In the genomic region with DNA sequence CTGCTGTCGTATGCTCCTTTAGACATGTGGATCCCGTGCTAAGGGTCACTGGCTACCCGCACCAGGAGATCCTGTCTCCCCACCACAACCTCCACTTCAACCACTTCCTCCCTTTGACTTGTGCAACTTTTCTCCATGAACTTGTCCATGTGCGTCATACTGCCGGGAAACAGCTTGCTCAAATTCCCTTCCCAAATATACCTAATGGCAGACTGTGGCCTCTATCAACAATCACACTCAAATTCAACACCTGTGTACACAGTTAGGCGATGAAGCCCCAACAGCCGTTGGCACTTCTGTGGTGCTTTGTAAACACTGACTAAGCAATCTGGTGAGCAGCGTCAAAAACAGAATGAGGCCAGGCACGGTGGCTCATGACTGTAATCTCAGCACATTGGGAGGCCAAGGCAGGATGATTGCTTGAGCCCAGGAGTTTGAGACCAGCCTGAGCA, we compare ENCODE assay signal across 11 cellular contexts. TPM values are rescaled to one million over a fixed set of nuclear protein-coding genes. Genes with fewer than 3 reads are reported as not detected.
A peak's percentile ranks its signal among the peaks of the same experiment; 100 is the strongest.
DNase-seq lines count a peak whose midpoint lies in the region; ATAC-seq and TF ChIP-seq lines count a peak whose summit lies in the region.
"Had no signal": no experiment of that assay in that cellular context is flagged by ENCODE, and none has a peak within 500 bp of the region (broad histone marks: within the 10 kb centered on the region; RNA-seq: fewer than 3 reads in every experiment).

No MANE protein-coding gene starts in this region.

- H3K36me3 ChIP-seq in BLaER1 treated with 17β-estradiol and CSF1 and Interleukin-3, amounts not matched to agents 10 nM and 100 nM: no peaks in the 10 kb centered on the region
- H3K36me3 ChIP-seq in endodermal cell (ENCODE audit: control insufficient read depth, insufficient read depth, low read length): no peaks in the 10 kb centered on the region

- H3K4me3 Mint-ChIP-seq in endodermal cell: no peak overlapping the region
- H3K4me3 Mint-ChIP-seq: activated naive CD8-positive, alpha-beta T cell had no signal

- no peaks in the 10 kb centered on the region for H3K36me3 Mint-ChIP-seq in endodermal cell (ENCODE audit: low read depth)

- H3K9me3 ChIP-seq in BLaER1 treated with 17β-estradiol and CSF1 and Interleukin-3, amounts not matched to agents 10 nM and 100 nM (replicated peaks in 1 of 11): no peaks in the 10 kb centered on the region
- H3K9me3 ChIP-seq in endodermal cell (ENCODE audit: control insufficient read depth, low read length): no peaks in the 10 kb centered on the region

- ATAC-seq in HG03460 (IDR thresholded peaks at IDR 0.05; ENCODE audit: unreplicated experiment) (peak; percentile 35), HG02763 (IDR thresholded peaks at IDR 0.05; ENCODE audit: unreplicated experiment) (no peak), GM21737 (IDR thresholded peaks at IDR 0.05; ENCODE audit: unreplicated experiment) (no peak), GM18868 (IDR thresholded peaks at IDR 0.05; ENCODE audit: unreplicated experiment) (no peak)

- H3K27me3 ChIP-seq in BLaER1 treated with 17β-estradiol and CSF1 and Interleukin-3, amounts not matched to agents 10 nM and 100 nM: 0 out of 22 replicates have a peak, but pooled peaks cover 0 to 3% (median 0%) of the 10 kb centered on the region in 11 experiments
- no peaks in the 10 kb centered on the region for H3K27me3 ChIP-seq in endodermal cell (ENCODE audit: control insufficient read depth, insufficient read depth, low read length, poor library complexity, severe bottlenecking)
- H3K27me3 ChIP-seq: foreskin keratinocyte had no signal

- no peaks in the 10 kb centered on the region for H3K27me3 Mint-ChIP-seq in endodermal cell (ENCODE audit: insufficient read depth)
- H3K27me3 Mint-ChIP-seq: activated naive CD8-positive, alpha-beta T cell had no signal

- peak; percentile 95 for DNase-seq in NCI-H69 (lab: John Stamatoyannopoulos, UW)
- DNase-seq in endodermal cell: no peak
- no peak for DNase-seq in activated naive CD4-positive, alpha-beta T cell (lab: John Stamatoyannopoulos, UW)
- DNase-seq: C1 segment of cervical spinal cord had no signal

- peaks cover 19% of the 10 kb centered on the region for H3K4me1 Mint-ChIP-seq in endodermal cell

- H3K4me2 ChIP-seq in BLaER1 treated with 17β-estradiol and CSF1 and Interleukin-3, amounts not matched to agents 10 nM and 100 nM: peak overlapping the region in 10 of 11 experiments; percentile 7 to 70 (median 58); a peak in 16 of 22 replicates

- no peaks in the 10 kb centered on the region for H3K9me3 Mint-ChIP-seq in endodermal cell

- H3K9ac ChIP-seq in BLaER1 treated with 17β-estradiol and CSF1 and Interleukin-3, amounts not matched to agents 10 nM and 100 nM: no peak overlapping the region; a peak in 1 of 22 replicates
- no peak overlapping the region for H3K9ac ChIP-seq in endodermal cell (ENCODE audit: extremely low read depth, low read length, poor library complexity, severe bottlenecking)

- no peak overlapping the region; a peak in 1 of 20 replicates for H3K4me3 ChIP-seq in BLaER1 treated with 17β-estradiol and CSF1 and Interleukin-3, amounts not matched to agents 10 nM and 100 nM
- H3K4me3 ChIP-seq in endodermal cell (ENCODE audit: low read length): no peak overlapping the region

- peaks cover 0 to 51% (median 19%) of the 10 kb centered on the region in 10 experiments; a peak in 15 of 20 replicates for H3K4me1 ChIP-seq in BLaER1 treated with 17β-estradiol and CSF1 and Interleukin-3, amounts not matched to agents 10 nM and 100 nM
- H3K4me1 ChIP-seq in endodermal cell (ENCODE audit: control insufficient read depth, insufficient read depth, low read length): no peaks in the 10 kb centered on the region

- peak overlapping the region; percentile 14 for H3K27ac Mint-ChIP-seq in endodermal cell
- H3K27ac Mint-ChIP-seq: activated naive CD8-positive, alpha-beta T cell had no signal

- 0 out of 22 replicates have a peak, but pooled peaks cover 0 to 3% (median 0%) of the 10 kb centered on the region in 11 experiments for H4K20me1 ChIP-seq in BLaER1 treated with 17β-estradiol and CSF1 and Interleukin-3, amounts not matched to agents 10 nM and 100 nM

- WGBS in endodermal cell (ENCODE audit: insufficient coverage in 1 of 2, insufficient read length in 1 of 2), 2 experiments: 83 to 92% methylated on average over 2 to 9 of the region's 9 CpGs

- TF ChIP-seq CTCF in endodermal cell (conservative IDR thresholded peaks at IDR 0.05): no peak

- peak overlapping the region in 7 of 11 experiments; percentile 34 to 61 (median 46); a peak in 14 of 22 replicates for H3K27ac ChIP-seq in BLaER1 treated with 17β-estradiol and CSF1 and Interleukin-3, amounts not matched to agents 10 nM and 100 nM
- no peak overlapping the region for H3K27ac ChIP-seq in endodermal cell (ENCODE audit: low read depth, low read length)
- H3K27ac ChIP-seq: foreskin keratinocyte had no signal

RNA-seq across cellular contexts. Expression of gene CD99L2, which starts 49.5 kb away (rescaled TPM):
- 10 to 100 TPM; 11.3 to 18.7 TPM for total RNA-seq in endodermal cell
- polyA plus RNA-seq in endodermal cell (2013, experiment 1 of 2): 39.8 TPM
- 34.4 TPM for polyA plus RNA-seq in endodermal cell (2013, experiment 2 of 2)
